12 cellular contexts compared by ENCODE assay signal in genomic region chr2:204681412-204681811, GRCh38.
DNase-seq lines count a peak whose midpoint lies in the region; ATAC-seq and TF ChIP-seq lines count a peak whose summit lies in the region.
"Had no signal": no experiment of that assay in that cellular context is flagged by ENCODE, and none has a peak within 500 bp of the region (broad histone marks: within the 10 kb centered on the region; RNA-seq: fewer than 3 reads in every experiment).

No MANE protein-coding gene starts in this region.

- H3K9ac ChIP-seq in skeletal muscle satellite cell (ENCODE audit: low read depth, low read length) = peak overlapping the region; percentile 35

- H3K36me3 ChIP-seq in mesodermal cell (ENCODE audit: control insufficient read depth, insufficient read depth, low read length) (no peaks in the 10 kb centered on the region), skeletal muscle satellite cell (ENCODE audit: insufficient read depth, low read length) (no peaks in the 10 kb centered on the region)
- H3K36me3 ChIP-seq: vagina had no signal

- H3K27me3 ChIP-seq in skeletal muscle satellite cell (ENCODE audit: control insufficient read depth, insufficient read depth, low read length) = no peaks in the 10 kb centered on the region
- H3K27me3 ChIP-seq: vagina had no signal

- no peak for ATAC-seq in stimulated activated effector memory CD8-positive, alpha-beta T cell treated with anti-CD3 and anti-CD28 coated beads, Interleukin-12 subunit alpha, Interleukin-12 subunit beta, amount 100 ng/mL, for 72 hours
- ATAC-seq: activated CD8-positive, alpha-beta T cell treated with anti-CD3 and anti-CD28 coated beads for 36 hours had no signal

- no peak overlapping the region for H3K27ac Mint-ChIP-seq in stimulated activated effector memory CD8-positive, alpha-beta T cell treated with anti-CD3 and anti-CD28 coated beads, Interleukin-12 subunit alpha, Interleukin-12 subunit beta, amount 100 ng/mL, for 72 hours
- H3K27ac Mint-ChIP-seq: activated CD8-positive, alpha-beta T cell treated with anti-CD3 and anti-CD28 coated beads for 36 hours had no signal

- no peaks in the 10 kb centered on the region for H3K36me3 Mint-ChIP-seq in stimulated activated effector memory CD8-positive, alpha-beta T cell treated with anti-CD3 and anti-CD28 coated beads, Interleukin-12 subunit alpha, Interleukin-12 subunit beta, amount 100 ng/mL, for 72 hours

- H3K4me2 ChIP-seq in skeletal muscle satellite cell (ENCODE audit: low read length) = no peak overlapping the region

- no peaks in the 10 kb centered on the region for H3K4me1 Mint-ChIP-seq in stimulated activated effector memory CD8-positive, alpha-beta T cell treated with anti-CD3 and anti-CD28 coated beads, Interleukin-12 subunit alpha, Interleukin-12 subunit beta, amount 100 ng/mL, for 72 hours

- H3K27ac ChIP-seq in mesodermal cell (ENCODE audit: low read depth, low read length, severe bottlenecking) = peak overlapping the region; percentile 18
- H3K27ac ChIP-seq: vagina had no signal

- peak; percentile 19 for DNase-seq in NCI-H2171 treated with DMSO at 0.1 percent for 48 hours (lab: John Stamatoyannopoulos, UW)
- no peak for DNase-seq in NCI-H2171 (lab: John Stamatoyannopoulos, UW)
- DNase-seq in choroid plexus epithelial cell (ENCODE audit: low read depth) = peak; percentile 55
- no peak for DNase-seq in DMS53 (lab: John Stamatoyannopoulos, UW)
- no peak for DNase-seq in stimulated activated naive CD4-positive, alpha-beta T cell treated with Interleukin-2 at 50 U/mL for 16 hours (lab: John Stamatoyannopoulos, UW)
- DNase-seq in stimulated activated effector memory CD8-positive, alpha-beta T cell treated with anti-CD3 and anti-CD28 coated beads, Interleukin-12 subunit alpha, Interleukin-12 subunit beta, amount 100 ng/mL, for 72 hours (ENCODE audit: low spot score in 2 of 2) = no peak
- DNase-seq: activated CD8-positive, alpha-beta T cell treated with anti-CD3 and anti-CD28 coated beads for 36 hours; effector CD4-positive, alpha-beta T cell; stimulated activated CD4-positive, alpha-beta T cell treated with anti-CD3 and anti-CD28 coated beads, Interleukin-4, amount 100 ng/mL, for 24 hours had no signal

- H3K4me3 Mint-ChIP-seq in stimulated activated effector memory CD8-positive, alpha-beta T cell treated with anti-CD3 and anti-CD28 coated beads, Interleukin-12 subunit alpha, Interleukin-12 subunit beta, amount 100 ng/mL, for 72 hours = no peak overlapping the region
- H3K4me3 Mint-ChIP-seq: activated CD8-positive, alpha-beta T cell treated with anti-CD3 and anti-CD28 coated beads for 36 hours had no signal

- no peak for TF ChIP-seq CTCF in choroid plexus epithelial cell (conservative IDR thresholded peaks at IDR 0.05; ENCODE audit: low read depth, low read length)

- 45 to 70% methylated on average over 1 of the region's 2 CpGs for WGBS in mesodermal cell (ENCODE audit: insufficient coverage in 2 of 2), 2 experiments

- H3K9me3 Mint-ChIP-seq in stimulated activated effector memory CD8-positive, alpha-beta T cell treated with anti-CD3 and anti-CD28 coated beads, Interleukin-12 subunit alpha, Interleukin-12 subunit beta, amount 100 ng/mL, for 72 hours = no peaks in the 10 kb centered on the region
- H3K9me3 Mint-ChIP-seq: activated CD8-positive, alpha-beta T cell treated with anti-CD3 and anti-CD28 coated beads for 36 hours had no signal

- H3K9me3 ChIP-seq in mesodermal cell (ENCODE audit: control insufficient read depth, low read length) (no peaks in the 10 kb centered on the region), skeletal muscle satellite cell (replicated peaks; ENCODE audit: low read length) (no peaks in the 10 kb centered on the region)
- H3K9me3 ChIP-seq: vagina had no signal

- no peak overlapping the region for H3K4me3 ChIP-seq in choroid plexus epithelial cell (ENCODE audit: low read depth, low read length)
- H3K4me3 ChIP-seq in mesodermal cell (ENCODE audit: extremely low read depth, insufficient read depth, low read length, poor library complexity, severe bottlenecking) = no peak overlapping the region
- no peak overlapping the region for H3K4me3 ChIP-seq in skeletal muscle satellite cell (ENCODE audit: low read length)
- H3K4me3 ChIP-seq: vagina had no signal

- H3K4me1 ChIP-seq in mesodermal cell (ENCODE audit: control insufficient read depth, insufficient read depth, low read length, poor library complexity, severe bottlenecking) (peaks cover 3% of the 10 kb centered on the region), skeletal muscle satellite cell (ENCODE audit: control insufficient read depth, insufficient read depth, low read length) (peaks cover 20% of the 10 kb centered on the region)

Comparison
In these comparisons a context has a peak if more than half of its experiments do, and no peak if none do; other contexts are left out.
1. DNase-seq: peak in NCI-H2171 treated with DMSO at 0.1 percent for 48 hours (single experiment) and choroid plexus epithelial cell (single experiment); none in NCI-H2171 (single experiment), DMS53 (single experiment), stimulated activated naive CD4-positive, alpha-beta T cell treated with Interleukin-2 at 50 U/mL for 16 hours (single experiment) and stimulated activated effector memory CD8-positive, alpha-beta T cell treated with anti-CD3 and anti-CD28 coated beads, Interleukin-12 subunit alpha, Interleukin-12 subunit beta, amount 100 ng/mL, for 72 hours (0 of 2).